In the genomic region with DNA sequence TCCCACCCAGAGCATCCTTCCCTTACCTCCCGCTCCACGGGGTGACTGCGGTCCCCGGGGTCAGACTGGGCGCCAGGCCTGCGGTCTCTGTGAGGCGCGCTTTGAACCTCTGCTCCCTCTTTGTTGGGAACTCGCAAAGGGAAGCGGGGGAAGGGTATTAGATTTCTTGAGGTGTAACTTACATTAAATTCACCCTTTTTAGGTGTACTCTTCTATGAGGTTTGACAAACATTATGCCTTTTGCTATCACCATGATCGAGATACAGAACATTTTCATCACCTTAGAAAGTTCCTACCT, we compare ENCODE assay signal across 8 cellular contexts. TPM values are rescaled to one million over a fixed set of nuclear protein-coding genes. Genes with fewer than 3 reads are reported as not detected.
DNase-seq lines count a peak whose midpoint lies in the region; ATAC-seq, FAIRE-seq and TF ChIP-seq lines count a peak whose summit lies in the region.

No MANE protein-coding gene starts in this region.

- no peak for FAIRE-seq in A549 (lab: Jason Lieb, UNC)
- FAIRE-seq in K562 (lab: Jason Lieb, UNC): no peak

- POLR2A ChIA-PET in A549 (lab: Yijun Ruan, JAX): interaction anchor here (0.6 to 1.5 kb wide), 8 partner anchors 16 to 663 kb away, joined by 3 to 8 read pairs (median 4); a partner anchor contains a TSS
- POLR2A ChIA-PET in K562 (lab: Yijun Ruan, JAX): interaction anchor here (0.6 to 1.3 kb wide), 7 partner anchors 10 to 431 kb away, joined by 3 to 7 read pairs (median 3); a partner anchor contains a TSS

- TSS peak; percentile 43 for BruUV-seq in K562 (replicated peaks; lab: Mats Ljungman, UMichigan)

- H3K36me3 ChIP-seq in K562 (ENCODE audit: control insufficient read depth, insufficient read depth, low read length): peaks cover 12% of the 10 kb centered on the region; the same call in 1 of the 3 replicates

- in situ Hi-C loops in K562 (cut with MboI): no loop called here

- H3K9me3 ChIP-seq in A549 (no peaks in the 10 kb centered on the region), K562 (replicated peaks; ENCODE audit: control insufficient read depth, insufficient read depth, low read depth, low read length) (no peaks in the 10 kb centered on the region)

- peaks cover 55% of the 10 kb centered on the region for H3K79me2 ChIP-seq in K562 (ENCODE audit: control insufficient read depth, insufficient read depth, low read length)

- DNase-seq in A549 (ENCODE audit: low read depth in 1 of 2, low spot score in 1 of 2): no peak
- DNase-seq in HL-60 (ENCODE audit: low read depth in 1 of 2, low spot score in 1 of 2): peak; percentile 28 to 36
- DNase-seq in K562 (ENCODE audit: extremely low read depth in 1 of 4, low spot score in 3 of 4): peak; percentile 46 to 55 (median 52)
- no peak for DNase-seq in mesothelial cell of epicardium (ENCODE audit: low spot score in 2 of 2, unreplicated experiment in 2 of 2)
- DNase-seq in NCI-H2196 treated with DMSO at 0.1 percent for 48 hours (lab: John Stamatoyannopoulos, UW; ENCODE audit: unreplicated experiment): no peak
- no peak for DNase-seq in stimulated activated CD4-positive, alpha-beta T cell treated with anti-CD3 and anti-CD28 coated beads, Interleukin-1b, Interleukin-23, amount 100 ng/mL, for 48 hours

- H3K36me3 Mint-ChIP-seq in mesothelial cell of epicardium: peaks cover 7% of the 10 kb centered on the region

- H3K4me3 ChIP-seq in A549 (peak overlapping the region; percentile 77), HL-60 (replicated peaks; ENCODE audit: insufficient read depth, low read length) (peak overlapping the region; percentile 91), K562 (peak overlapping the region; percentile 82)

- no peaks in the 10 kb centered on the region for H3K4me1 ChIP-seq in A549
- peaks cover 15 to 19% of the 10 kb centered on the region in 2 experiments; a peak in 4 of 5 replicates for H3K4me1 ChIP-seq in K562 (replicated peaks in 1 of 2; ENCODE audit: control insufficient read depth in 2 of 2, insufficient read depth in 2 of 2, low read length in 2 of 2)

- peak overlapping the region; percentile 81 for H3K4me2 ChIP-seq in A549
- H3K4me2 ChIP-seq in K562 (ENCODE audit: insufficient read depth, low read length): peak overlapping the region; percentile 85

- H3K27ac ChIP-seq in A549 (peak overlapping the region; percentile 79 to 98), HL-60 (replicated peaks) (peak overlapping the region; percentile 94), K562 (ENCODE audit: extremely low read depth, low read depth, low read length) (peak overlapping the region; percentile 85)

- H3K4me1 Mint-ChIP-seq in mesothelial cell of epicardium: peaks cover 39% of the 10 kb centered on the region

- no peaks in the 10 kb centered on the region for H3K27me3 Mint-ChIP-seq in mesothelial cell of epicardium (ENCODE audit: low read depth)

- no peaks in the 10 kb centered on the region for H3K9me3 Mint-ChIP-seq in mesothelial cell of epicardium

- peak overlapping the region; percentile 85 for H3K4me3 Mint-ChIP-seq in mesothelial cell of epicardium

- peak overlapping the region; percentile 47 for H3K27ac Mint-ChIP-seq in mesothelial cell of epicardium

- ATAC-seq in A549: no peak; a peak in 1 of 6 replicates
- peak; percentile 30 for ATAC-seq in K562
- ATAC-seq in HG03442 (IDR thresholded peaks at IDR 0.05; ENCODE audit: unreplicated experiment): no peak
- ATAC-seq in GM18505 (IDR thresholded peaks at IDR 0.05; ENCODE audit: unreplicated experiment): no peak

- intact Hi-C loops in K562 (cut with micrococcal nuclease): loop anchor here (5.0 to 10.0 kb wide), 2 partner anchors 157 to 289 kb away; a partner anchor contains a TSS

- peak overlapping the region; percentile 94 for H2AFZ ChIP-seq in K562 (ENCODE audit: low read depth, low read length)

- H3K9me1 ChIP-seq in K562 (ENCODE audit: control insufficient read depth, insufficient read depth, low read length): no peaks in the 10 kb centered on the region

- TF ChIP-seq POLR2A in A549 (IDR thresholded peaks at IDR 0.05; ENCODE audit: low read length): no peak
- TF ChIP-seq POLR2A in K562 (conservative IDR thresholded peaks at IDR 0.05): no peak
- no peak for TF ChIP-seq POLR2A in GM18505 (IDR thresholded peaks at IDR 0.05; ENCODE audit: borderline replicate concordance, extremely low read depth, insufficient read depth, insufficient read length)

- TF ChIP-seq RAD21 in A549 (conservative IDR thresholded peaks at IDR 0.05 in 1 of 2, IDR thresholded peaks at IDR 0.05 in 1 of 2) (no peak), K562 (CRISPR knock-in tag; conservative IDR thresholded peaks at IDR 0.05 in 1 of 2, IDR thresholded peaks at IDR 0.05 in 1 of 2) (no peak)

- CTCF ChIA-PET in A549 (lab: Yijun Ruan, JAX) (interaction anchor here (0.6 to 1.3 kb wide), 4 partner anchors 16 to 254 kb away, joined by 3 to 6 read pairs (median 3); no protein-coding TSS in a partner anchor), K562 (lab: Yijun Ruan, JAX; ENCODE audit: low intra/inter-chr PET ratio) (no interaction called here)

- 7% methylated on average over 9 of the region's 11 CpGs for WGBS in A549 (ENCODE audit: missing lambda C conversion rate)
- 0% methylated on average over 11 of the region's 11 CpGs for WGBS in K562 (ENCODE audit: insufficient coverage, low coverage, missing lambda C conversion rate)

- TF ChIP-seq EP300 in A549 (IDR thresholded peaks at IDR 0.05) (no peak), K562 (IDR thresholded peaks at IDR 0.05; ENCODE audit: low read length) (no peak)

- no peak for TF ChIP-seq CTCF in A549 (IDR thresholded peaks at IDR 0.05)
- TF ChIP-seq CTCF in HL-60 (IDR thresholded peaks at IDR 0.05; ENCODE audit: insufficient read depth, low read length): no peak
- no peak for TF ChIP-seq CTCF in K562 (IDR thresholded peaks at IDR 0.05 in 2 of 3, conservative IDR thresholded peaks at IDR 0.05 in 1 of 3; ENCODE audit: insufficient read depth in 2 of 3, low read depth in 1 of 3, low read length in 3 of 3)
- TF ChIP-seq CTCF in mesothelial cell of epicardium (IDR thresholded peaks at IDR 0.05; ENCODE audit: unreplicated experiment): no peak

- H3K27me3 ChIP-seq in HL-60 (ENCODE audit: insufficient read depth, poor library complexity, severe bottlenecking): no peaks in the 10 kb centered on the region
- no peaks in the 10 kb centered on the region for H3K27me3 ChIP-seq in K562 (ENCODE audit: control insufficient read depth in 2 of 2, insufficient read depth in 2 of 2, low read length in 2 of 2)

- H4K20me1 ChIP-seq in K562 (replicated peaks; ENCODE audit: control insufficient read depth, insufficient read depth, low read length): no peaks in the 10 kb centered on the region

- H3K9ac ChIP-seq in K562 (ENCODE audit: insufficient read depth in 1 of 2, low read depth in 2 of 2, low read length in 2 of 2): peak overlapping the region; percentile 79 to 99

TF ChIP-seq in A549, 52 proteins besides CTCF, POLR2A, EP300 and RAD21:
- TF ChIP-seq RARB (CRISPR knock-in tag; IDR thresholded peaks at IDR 0.05): no peak
- TF ChIP-seq, protein P1, sequence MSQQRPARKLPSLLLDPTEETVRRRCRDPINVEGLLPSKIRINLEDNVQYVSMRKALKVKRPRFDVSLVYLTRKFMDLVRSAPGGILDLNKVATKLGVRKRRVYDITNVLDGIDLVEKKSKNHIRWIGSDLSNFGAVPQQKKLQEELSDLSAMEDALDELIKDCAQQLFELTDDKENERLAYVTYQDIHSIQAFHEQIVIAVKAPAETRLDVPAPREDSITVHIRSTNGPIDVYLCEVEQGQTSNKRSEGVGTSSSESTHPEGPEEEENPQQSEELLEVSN (IDR thresholded peaks at IDR 0.05; ENCODE audit: borderline replicate concordance, low read depth): 0 out of 2 replicates have a peak, but pooled peaks have one; percentile 4

TF ChIP-seq in K562, 482 proteins besides CTCF, POLR2A, EP300 and RAD21 (continues in another document):
- TF ChIP-seq KAT7 (CRISPR knock-in tag; IDR thresholded peaks at IDR 0.05; ENCODE audit: borderline replicate concordance): peak; percentile 85; the same call in 1 of the 2 replicates
- TF ChIP-seq, protein P2, sequence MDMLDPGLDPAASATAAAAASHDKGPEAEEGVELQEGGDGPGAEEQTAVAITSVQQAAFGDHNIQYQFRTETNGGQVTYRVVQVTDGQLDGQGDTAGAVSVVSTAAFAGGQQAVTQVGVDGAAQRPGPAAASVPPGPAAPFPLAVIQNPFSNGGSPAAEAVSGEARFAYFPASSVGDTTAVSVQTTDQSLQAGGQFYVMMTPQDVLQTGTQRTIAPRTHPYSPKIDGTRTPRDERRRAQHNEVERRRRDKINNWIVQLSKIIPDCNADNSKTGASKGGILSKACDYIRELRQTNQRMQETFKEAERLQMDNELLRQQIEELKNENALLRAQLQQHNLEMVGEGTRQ (CRISPR knock-in tag; IDR thresholded peaks at IDR 0.05): 0 out of 2 replicates have a peak, but pooled peaks have one; percentile 5

RNA-seq across cellular contexts. Expression of a gene that starts 0.6 kb away (rescaled TPM):
- 14.4 and 20.6 TPM in 2 replicates for polyA plus RNA-seq in A549 (2011; rRNA removed)
- polyA plus RNA-seq in A549 (2012; cell fraction: cytosol; rRNA removed): 6.2 and 8.9 TPM in 2 replicates
- polyA plus RNA-seq in A549 (2012; cell fraction: nucleus; rRNA removed): 2.5 and 2.9 TPM in 2 replicates
- polyA plus RNA-seq in A549 (2017; fragmentation: RNase III; extraction: RNeasy Plus Mini Kit Qiagen cat#74134 plus additional on column Dnase treatment): 19.0 to 21.3 TPM (median 20.0 TPM) in 3 replicates
- 2.0 and 2.3 TPM in 2 replicates for polyA minus RNA-seq in A549 (2011; rRNA and poly(A)+ RNA removed)
- 2.4 and 39.4 TPM in 2 replicates for total RNA-seq in K562 (2011; cell fraction: chromatin; rRNA removed; ENCODE audit: low replicate concordance)
- 1.7 and 2.2 TPM in 2 replicates for total RNA-seq in K562 (2011; cell fraction: nucleolus; rRNA removed)
- 3.5 and 7.2 TPM in 2 replicates for total RNA-seq in K562 (2011; cell fraction: nucleoplasm; rRNA removed)
- total RNA-seq in K562 (2014; rRNA removed): 11.3 and 14.2 TPM in 2 replicates
- 21.8 and 24.9 TPM in 2 replicates for total RNA-seq in K562 (2014; rRNA removed; fragmentation: Illumina TruSeq; extraction: Trizol)
- total RNA-seq in K562 (2015; rRNA removed; fragmentation: Illumina TruSeq; extraction: Trizol): 19.3 and 20.9 TPM in 2 replicates
- 18.1 and 18.5 TPM in 2 replicates for total RNA-seq in K562 (2021)
- 12.0 and 14.4 TPM in 2 replicates for polyA plus RNA-seq in K562 (2011; rRNA removed)
- 3.3 and 6.8 TPM in 2 replicates for polyA plus RNA-seq in K562 (2011; cell fraction: cytosol; rRNA removed)
- polyA plus RNA-seq in K562 (2011; cell fraction: nucleus; rRNA removed): 2.4 and 3.8 TPM in 2 replicates
- 14.8 and 21.4 TPM in 2 replicates for polyA plus RNA-seq in K562 (2012)
- polyA plus RNA-seq in K562 (2014; fragmentation: Illumina TruSeq; extraction: Trizol): 21.1 and 25.8 TPM in 2 replicates
- 10 to 100 TPM; 19.6 to 21.2 TPM for polyA plus RNA-seq in K562 (2014; fragmentation: Nextera tagmentation; extraction: Ambion mirVana)
- 15.8 and 16.7 TPM in 2 replicates for polyA plus RNA-seq in K562 (2014; rRNA removed)
- polyA minus RNA-seq in K562 (2011; rRNA and poly(A)+ RNA removed): 8.5 and 11.5 TPM in 2 replicates
- polyA minus RNA-seq in K562 (2011; cell fraction: cytosol; rRNA and poly(A)+ RNA removed): 6.8 and 8.3 TPM in 2 replicates
- polyA minus RNA-seq in K562 (2011; cell fraction: nucleus; rRNA and poly(A)+ RNA removed): 2.4 and 4.7 TPM in 2 replicates
- 12.7 to 14.1 TPM (median 13.9 TPM) in 3 replicates for total RNA-seq in mesothelial cell of epicardium

Comparison
In these comparisons a context has a peak if more than half of its experiments do, and no peak if none do; other contexts are left out.
1. DNase-seq: peak in HL-60 (2 of 2) and K562 (4 of 4); none in A549 (0 of 2), mesothelial cell of epicardium (0 of 2), NCI-H2196 treated with DMSO at 0.1 percent for 48 hours (single experiment) and stimulated activated CD4-positive, alpha-beta T cell treated with anti-CD3 and anti-CD28 coated beads, Interleukin-1b, Interleukin-23, amount 100 ng/mL, for 48 hours (single experiment).
2. Peak in every context shown above with its lines, with median percentiles within 50 percentile points of each other: H3K27ac ChIP-seq and H3K4me3 ChIP-seq.